29 cellular contexts compared by ENCODE assay signal in the genomic region with DNA sequence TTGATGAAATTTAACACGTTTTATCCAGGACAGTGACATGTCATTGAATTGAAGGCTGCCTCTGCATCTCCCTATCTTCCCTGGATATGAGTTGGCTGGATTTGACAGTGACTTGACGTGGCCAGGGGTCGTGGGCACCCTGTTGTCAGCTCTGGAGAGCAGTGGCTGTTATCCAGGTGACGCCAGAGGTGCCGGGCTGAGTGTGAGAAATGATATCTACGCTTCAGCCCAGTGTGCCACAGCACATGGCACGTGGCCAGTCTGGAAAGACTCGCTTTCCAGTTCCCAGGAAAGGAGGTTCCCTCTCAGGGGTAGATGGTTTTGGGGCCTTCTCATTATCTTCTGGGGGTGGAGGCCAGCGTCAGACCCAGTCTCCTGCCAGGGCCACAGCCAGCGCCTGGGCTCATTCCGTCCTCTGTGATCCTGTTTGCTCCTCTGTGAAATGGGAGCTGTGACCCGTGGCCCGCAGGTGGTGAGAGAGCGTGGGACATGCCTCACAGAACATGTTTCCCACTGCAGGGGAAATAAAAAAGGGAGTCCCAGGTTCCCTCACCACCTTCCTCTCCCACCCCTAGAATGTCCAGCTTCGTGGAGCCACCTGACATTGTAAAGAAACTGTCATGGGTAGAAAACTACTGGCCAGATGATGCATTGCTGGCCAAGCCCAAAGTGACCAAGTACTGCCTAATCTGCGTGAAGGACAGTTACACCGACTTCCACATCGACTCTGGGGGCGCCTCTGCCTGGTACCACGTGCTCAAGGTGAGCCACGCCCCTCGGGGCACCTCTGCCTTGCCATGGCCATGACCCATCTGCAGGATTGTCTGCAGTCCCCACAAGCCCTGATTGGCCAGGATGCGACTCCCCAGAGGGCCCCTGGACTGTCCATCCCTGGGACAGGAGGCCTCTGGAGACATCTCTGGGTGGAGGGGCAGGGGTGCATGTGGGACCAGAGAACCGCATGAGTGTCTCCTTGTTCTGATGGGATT.
DNase-seq lines count a peak whose midpoint lies in the region; ATAC-seq, FAIRE-seq and TF ChIP-seq lines count a peak whose summit lies in the region.
"Had no signal": no experiment of that assay in that cellular context is flagged by ENCODE, and none has a peak within 500 bp of the region (broad histone marks: within the 10 kb centered on the region; RNA-seq: fewer than 3 reads in every experiment).

No MANE protein-coding gene starts in this region.

- no peak overlapping the region for H3K9ac ChIP-seq in HepG2 (ENCODE audit: insufficient read depth, low read depth, low read length)
- H3K9ac ChIP-seq: BLaER1 treated with 17β-estradiol and CSF1 and Interleukin-3, amounts not matched to agents 10 nM and 100 nM had no signal

- no peaks in the 10 kb centered on the region for H3K79me2 ChIP-seq in HepG2 (ENCODE audit: insufficient read depth, low read length)

- H3K4me3 ChIP-seq in right lobe of liver = no peak overlapping the region
- no peak overlapping the region for H3K4me3 ChIP-seq in HepG2 (replicated peaks in 1 of 3; ENCODE audit: insufficient read depth in 1 of 3, low read depth in 2 of 3, low read length in 3 of 3)
- no peak overlapping the region for H3K4me3 ChIP-seq in dorsolateral prefrontal cortex
- no peak overlapping the region for H3K4me3 ChIP-seq in upper lobe of right lung
- H3K4me3 ChIP-seq: BLaER1 treated with 17β-estradiol and CSF1 and Interleukin-3, amounts not matched to agents 10 nM and 100 nM; breast epithelium; colonic mucosa; GM12878; SJSA1; thoracic aorta had no signal

- H3K4me3 Mint-ChIP-seq in progenitor cell of endocrine pancreas (ENCODE audit: low read depth) = no peak overlapping the region
- H3K4me3 Mint-ChIP-seq: activated CD4-positive, alpha-beta T cell treated with anti-CD3 and anti-CD28 coated beads, Interleukin-2, amount 10 ng/mL, durations not matched to agents 7 days and 5 days; activated T-helper 1 cell treated with anti-CD3 and anti-CD28 coated beads, Interleukin-12 subunit alpha, Interleukin-12 subunit beta, Interleukin-2, Interleukin-4 antibody, amounts not matched to agents 30 ng/mL and 10 ng/mL and 1 ng/mL, durations not matched to agents 14 hours and 24 hours and 36 hours had no signal

- in situ Hi-C loops in HepG2 (cut with HindIII; ENCODE audit: extremely low pct_ligation_motif_present, low pct_unique_long_range_greater_than_20kb) = no loop called here

- DNase-seq in right lobe of liver = peak; percentile 10 to 39 (median 34)
- no peak for DNase-seq in HepG2 (ENCODE audit: low spot score)
- DNase-seq in dorsolateral prefrontal cortex = peak in 6 of 10 donors; percentile 12 to 35 (median 22)
- DNase-seq in mesenteric fat pad (ENCODE audit: low spot score) = peak; percentile 85
- DNase-seq in upper lobe of right lung = peak; percentile 46
- DNase-seq in A172 (ENCODE audit: low spot score) = no peak
- no peak for DNase-seq in progenitor cell of endocrine pancreas (ENCODE audit: low spot score, unreplicated experiment)
- DNase-seq in HK-2 (ENCODE audit: unreplicated experiment) = no peak
- DNase-seq: activated CD4-positive, alpha-beta T cell treated with anti-CD3 and anti-CD28 coated beads, Interleukin-2, amount 10 ng/mL, durations not matched to agents 7 days and 5 days; colonic mucosa; DMS79 treated with DMSO at 0.1 percent for 48 hours; H7; Karpas-422; MV-4-11; NCI-H187; NCI-H524 treated with DMSO at 0.1 percent for 48 hours; occipital lobe; stimulated activated CD4-positive, alpha-beta T cell treated with anti-CD3 and anti-CD28 coated beads, Interleukin-12 subunit alpha, Interleukin-12 subunit beta, amount 100 ng/mL, for 4 hours; stimulated activated CD4-positive, alpha-beta T cell treated with anti-CD3 and anti-CD28 coated beads, Interleukin-4, amount 100 ng/mL, for 24 hours; stimulated activated naive CD4-positive, alpha-beta T cell had no signal

- CTCF ChIA-PET in HepG2 (lab: Yijun Ruan, JAX; ENCODE audit: low intra/inter-chr PET ratio, low total read pairs) = no interaction called here

- H3K36me3 ChIP-seq in right lobe of liver (peaks cover 0 to 38% (median 6%) of the 10 kb centered on the region in 4 donors), HepG2 (replicated peaks in 1 of 2; ENCODE audit: control insufficient read depth in 1 of 2, insufficient read depth in 2 of 2, low read length in 2 of 2) (peaks cover 21 to 39% of the 10 kb centered on the region in 2 experiments; a peak in 4 of 5 replicates), upper lobe of right lung (peaks cover 80% of the 10 kb centered on the region)

- BruUV-seq in HepG2 (replicated peaks; lab: Mats Ljungman, UMichigan) = no TSS peak

- no peaks in the 10 kb centered on the region for H4K20me1 ChIP-seq in HepG2 (ENCODE audit: insufficient read depth, low read length)

- H3K4me1 ChIP-seq in right lobe of liver (no peaks in the 10 kb centered on the region), HepG2 (ENCODE audit: insufficient read depth, low read length) (no peaks in the 10 kb centered on the region), upper lobe of right lung (no peaks in the 10 kb centered on the region)
- H3K4me1 ChIP-seq: BLaER1 treated with 17β-estradiol and CSF1 and Interleukin-3, amounts not matched to agents 10 nM and 100 nM; breast epithelium; Caco-2; colonic mucosa; SJSA1 had no signal

- H3K27me3 ChIP-seq in right lobe of liver = no peaks in the 10 kb centered on the region
- no peaks in the 10 kb centered on the region for H3K27me3 ChIP-seq in HepG2 (ENCODE audit: control insufficient read depth in 1 of 2, insufficient read depth in 2 of 2, low read length in 2 of 2)
- H3K27me3 ChIP-seq in dorsolateral prefrontal cortex = no peaks in the 10 kb centered on the region
- H3K27me3 ChIP-seq in upper lobe of right lung = no peaks in the 10 kb centered on the region
- H3K27me3 ChIP-seq: BLaER1 treated with 17β-estradiol and CSF1 and Interleukin-3, amounts not matched to agents 10 nM and 100 nM; breast epithelium; colonic mucosa; SJSA1 had no signal

- FAIRE-seq in HepG2 (lab: Jason Lieb, UNC) = no peak
- FAIRE-seq: endometrium, GM12878, islet of Langerhans had no signal

- POLR2A ChIA-PET in HepG2 (lab: Yijun Ruan, JAX) = no interaction called here

- H3K27ac ChIP-seq in right lobe of liver (no peak overlapping the region), HepG2 (ENCODE audit: extremely low read length, insufficient read depth, low read length) (no peak overlapping the region), dorsolateral prefrontal cortex (no peak overlapping the region), upper lobe of right lung (no peak overlapping the region)
- H3K27ac ChIP-seq: BLaER1 treated with 17β-estradiol and CSF1 and Interleukin-3, amounts not matched to agents 10 nM and 100 nM; breast epithelium; colonic mucosa; SJSA1; thoracic aorta had no signal

- H3K27me3 Mint-ChIP-seq in progenitor cell of endocrine pancreas = no peaks in the 10 kb centered on the region
- H3K27me3 Mint-ChIP-seq: activated CD4-positive, alpha-beta T cell treated with anti-CD3 and anti-CD28 coated beads, Interleukin-2, amount 10 ng/mL, durations not matched to agents 7 days and 5 days had no signal

- no peak for ATAC-seq in right lobe of liver
- ATAC-seq in HepG2 = no peak
- no peak for ATAC-seq in upper lobe of right lung
- ATAC-seq: GM12878 had no signal

- intact Hi-C loops in right lobe of liver (cut with DNase I) = no loop called here
- intact Hi-C loops in HepG2 (cut with micrococcal nuclease; ENCODE audit: unreplicated experiment) = no loop called here
- intact Hi-C loops in dorsolateral prefrontal cortex (cut with DNase I) = no loop called here
- intact Hi-C loops in upper lobe of right lung (cut with DNase I) = no loop called here

- no peak overlapping the region for H3K27ac Mint-ChIP-seq in progenitor cell of endocrine pancreas
- H3K27ac Mint-ChIP-seq: activated CD4-positive, alpha-beta T cell treated with anti-CD3 and anti-CD28 coated beads, Interleukin-2, amount 10 ng/mL, durations not matched to agents 7 days and 5 days; activated T-helper 1 cell treated with anti-CD3 and anti-CD28 coated beads, Interleukin-12 subunit alpha, Interleukin-12 subunit beta, Interleukin-2, Interleukin-4 antibody, amounts not matched to agents 30 ng/mL and 10 ng/mL and 1 ng/mL, durations not matched to agents 14 hours and 24 hours and 36 hours had no signal

- H3K36me3 Mint-ChIP-seq in progenitor cell of endocrine pancreas (ENCODE audit: insufficient read depth) = peaks cover 10% of the 10 kb centered on the region

- H3K9me3 Mint-ChIP-seq in progenitor cell of endocrine pancreas (ENCODE audit: low read depth) = no peaks in the 10 kb centered on the region
- H3K9me3 Mint-ChIP-seq: activated CD4-positive, alpha-beta T cell treated with anti-CD3 and anti-CD28 coated beads, Interleukin-2, amount 10 ng/mL, durations not matched to agents 7 days and 5 days; activated T-helper 1 cell treated with anti-CD3 and anti-CD28 coated beads, Interleukin-12 subunit alpha, Interleukin-12 subunit beta, Interleukin-2, Interleukin-4 antibody, amounts not matched to agents 30 ng/mL and 10 ng/mL and 1 ng/mL, durations not matched to agents 14 hours and 24 hours and 36 hours had no signal

- TF ChIP-seq POLR2A in right lobe of liver (IDR thresholded peaks at IDR 0.05) (no peak), HepG2 (IDR thresholded peaks at IDR 0.05; ENCODE audit: insufficient read depth in 1 of 2, low read depth in 2 of 2, low read length in 2 of 2) (no peak)

- H3K9me3 ChIP-seq in right lobe of liver (no peaks in the 10 kb centered on the region), HepG2 (ENCODE audit: low read length) (no peaks in the 10 kb centered on the region), upper lobe of right lung (no peaks in the 10 kb centered on the region)
- H3K9me3 ChIP-seq: BLaER1 treated with 17β-estradiol and CSF1 and Interleukin-3, amounts not matched to agents 10 nM and 100 nM; breast epithelium; Caco-2; colonic mucosa; SJSA1; thoracic aorta had no signal

- H2AFZ ChIP-seq in HepG2 (ENCODE audit: low read length) = no peak overlapping the region

- no peak for TF ChIP-seq RAD21 in HepG2 (CRISPR knock-in tag; IDR thresholded peaks at IDR 0.05)

- WGBS in right lobe of liver (ENCODE audit: insufficient coverage, low coverage, low lambda C conversion rate, missing lambda C conversion rate) = 100% methylated on average over 7 of the region's 24 CpGs
- 92% methylated on average over 19 of the region's 24 CpGs for WGBS in HepG2 (ENCODE audit: low lambda C conversion rate)

- H3K4me1 Mint-ChIP-seq in progenitor cell of endocrine pancreas (ENCODE audit: low read depth) = no peaks in the 10 kb centered on the region
- H3K4me1 Mint-ChIP-seq: activated CD4-positive, alpha-beta T cell treated with anti-CD3 and anti-CD28 coated beads, Interleukin-2, amount 10 ng/mL, durations not matched to agents 7 days and 5 days had no signal

- no peak overlapping the region for H3K4me2 ChIP-seq in HepG2 (ENCODE audit: low read depth, low read length)
- H3K4me2 ChIP-seq: BLaER1 treated with 17β-estradiol and CSF1 and Interleukin-3, amounts not matched to agents 10 nM and 100 nM had no signal

- no peak for TF ChIP-seq EP300 in HepG2 (IDR thresholded peaks at IDR 0.05; ENCODE audit: low read depth in 2 of 2, low read length in 2 of 2)
- TF ChIP-seq EP300 in HepG2 (CRISPR knock-in tag; IDR thresholded peaks at IDR 0.05; ENCODE audit: borderline replicate concordance) = no peak

- no peak for TF ChIP-seq CTCF in right lobe of liver (IDR thresholded peaks at IDR 0.05)
- TF ChIP-seq CTCF in HepG2 (CRISPR knock-in tag; IDR thresholded peaks at IDR 0.05) = no peak
- no peak for TF ChIP-seq CTCF in dorsolateral prefrontal cortex (IDR thresholded peaks at IDR 0.05 in 54 of 56, conservative IDR thresholded peaks at IDR 0.05 in 2 of 56; ENCODE audit: low read depth in 1 of 56, partially characterized antibody in 56 of 56)
- TF ChIP-seq CTCF in upper lobe of right lung (IDR thresholded peaks at IDR 0.05) = no peak
- TF ChIP-seq CTCF in progenitor cell of endocrine pancreas (IDR thresholded peaks at IDR 0.05; ENCODE audit: unreplicated experiment) = no peak

Comparison
In these comparisons a context has a peak if more than half of its experiments do, and no peak if none do; other contexts are left out.
1. DNase-seq: peak in right lobe of liver (3 of 3), dorsolateral prefrontal cortex (6 of 10), mesenteric fat pad (single experiment) and upper lobe of right lung (single experiment); none in HepG2 (single experiment), A172 (single experiment), progenitor cell of endocrine pancreas (single experiment) and HK-2 (single experiment).